ENCODE assay signal across 21 cellular contexts in genomic region chr7:82010416-82010815, GRCh38.
DNase-seq lines count a peak whose midpoint lies in the region; ATAC-seq and TF ChIP-seq lines count a peak whose summit lies in the region.
"Had no signal": no experiment of that assay in that cellular context is flagged by ENCODE, and none has a peak within 500 bp of the region (broad histone marks: within the 10 kb centered on the region; RNA-seq: fewer than 3 reads in every experiment).

No MANE protein-coding gene starts in this region.

- TF ChIP-seq RAD21 in IMR-90 (IDR thresholded peaks at IDR 0.05; ENCODE audit: low read length) = no peak

- H2BK12ac ChIP-seq in mesenchymal stem cell (ENCODE audit: low read length in 2 of 2) = no peak overlapping the region

- H2BK5ac ChIP-seq in IMR-90 (ENCODE audit: low read depth, low read length, poor library complexity, severe bottlenecking) (peak overlapping the region; percentile 20), mesenchymal stem cell (ENCODE audit: low read depth, low read length, poor library complexity, severe bottlenecking) (no peak overlapping the region)

- H3K18ac ChIP-seq in IMR-90 (ENCODE audit: low read depth, low read length) (no peak overlapping the region), mesenchymal stem cell (ENCODE audit: low read depth in 1 of 2, low read length in 2 of 2) (no peak overlapping the region)

- H3K9me3 ChIP-seq in IMR-90 (ENCODE audit: control insufficient read depth, insufficient read depth, low read length) (no peaks in the 10 kb centered on the region), mesenchymal stem cell (ENCODE audit: control insufficient read depth, low read length) (no peaks in the 10 kb centered on the region)
- H3K9me3 ChIP-seq: A549; BE2C; BLaER1 treated with 17β-estradiol and CSF1 and Interleukin-3, amounts not matched to agents 10 nM and 100 nM; HAP-1 had no signal

- ATAC-seq in IMR-90 (ENCODE audit: low read depth) = no peak
- peak; percentile 37 for ATAC-seq in left lobe of liver
- ATAC-seq in HG03469 (IDR thresholded peaks at IDR 0.05; ENCODE audit: unreplicated experiment) = no peak
- ATAC-seq in HG03354 (IDR thresholded peaks at IDR 0.05; ENCODE audit: poor library complexity, severe bottlenecking, unreplicated experiment) = no peak
- ATAC-seq: A549, GM23338 had no signal

- no peak for TF ChIP-seq CTCF in IMR-90 (conservative IDR thresholded peaks at IDR 0.05; ENCODE audit: low read depth, low read length)

- no peak overlapping the region for H3K9ac ChIP-seq in IMR-90 (ENCODE audit: low read depth, low read length)
- H3K9ac ChIP-seq in mesenchymal stem cell (ENCODE audit: low read length) = no peak overlapping the region
- H3K9ac ChIP-seq: BLaER1 treated with 17β-estradiol and CSF1 and Interleukin-3, amounts not matched to agents 10 nM and 100 nM had no signal

- H4K5ac ChIP-seq in IMR-90 (ENCODE audit: low read depth, low read length) = no peak overlapping the region

- H2AFZ ChIP-seq in IMR-90 (replicated peaks; ENCODE audit: low read length, poor library complexity) (no peak overlapping the region), mesenchymal stem cell (ENCODE audit: low read depth, low read length) (no peak overlapping the region)
- H2AFZ ChIP-seq: GM23338 had no signal

- H4K20me1 ChIP-seq in IMR-90 (ENCODE audit: insufficient read depth, low read length) = no peaks in the 10 kb centered on the region
- H4K20me1 ChIP-seq: BLaER1 treated with 17β-estradiol and CSF1 and Interleukin-3, amounts not matched to agents 10 nM and 100 nM had no signal

- peak; percentile 6 for DNase-seq in IMR-90
- DNase-seq in left lobe of liver (ENCODE audit: low spot score) = no peak
- DNase-seq in mesenchymal stem cell = peak; percentile 81
- no peak for DNase-seq in activated T-cell treated with anti-CD3 and anti-CD28 coated beads for 4 hours
- DNase-seq: 8988T; ACHN; AML-193; BE2C; CD4-positive, alpha-beta T cell; CD8-positive, alpha-beta memory T cell; DMS 273 treated with DMSO at 0.1 percent for 48 hours; DMS79; EL; GDM1; HFFc6 had no signal

- no peaks in the 10 kb centered on the region; the same call in 1 of the 2 replicates for H3K9me1 ChIP-seq in IMR-90 (ENCODE audit: insufficient read depth, low read length)

- H3K27me3 ChIP-seq in IMR-90 (ENCODE audit: control insufficient read depth, insufficient read depth, low read length) = no peaks in the 10 kb centered on the region
- H3K27me3 ChIP-seq in mesenchymal stem cell (ENCODE audit: control insufficient read depth in 1 of 2, insufficient read depth in 1 of 2, low read length in 2 of 2) = no peaks in the 10 kb centered on the region
- H3K27me3 ChIP-seq: BE2C; BLaER1 treated with 17β-estradiol and CSF1 and Interleukin-3, amounts not matched to agents 10 nM and 100 nM had no signal

- no CpG with 5 or more reads among the region's 1 CpG for WGBS in IMR-90 (ENCODE audit: extremely low coverage in 2 of 2, insufficient read length in 1 of 2), 2 experiments
- no CpG with 5 or more reads among the region's 1 CpG for WGBS in mesenchymal stem cell

- H2AK5ac ChIP-seq in IMR-90 (ENCODE audit: low read depth, low read length) (no peak overlapping the region), mesenchymal stem cell (ENCODE audit: low read length, severe bottlenecking) (no peak overlapping the region)

- no peak overlapping the region for H2BK20ac ChIP-seq in IMR-90 (ENCODE audit: low read depth, low read length)

- H2BK15ac ChIP-seq in IMR-90 (ENCODE audit: low read depth, low read length) (no peak overlapping the region), mesenchymal stem cell (ENCODE audit: low read depth, poor library complexity, severe bottlenecking) (no peak overlapping the region)

- in situ Hi-C loops in IMR-90 (cut with MboI; ENCODE audit: low sequenced_read_pairs) = no loop called here

- POLR2A ChIA-PET in IMR-90 (lab: Charles Lee; ENCODE audit: unreplicated experiment) = no interaction called here

- H3K36me3 ChIP-seq in IMR-90 (ENCODE audit: control insufficient read depth, insufficient read depth, low read length) (peaks cover 2% of the 10 kb centered on the region; the same call in 1 of the 2 replicates), mesenchymal stem cell (ENCODE audit: control insufficient read depth in 1 of 2, insufficient read depth in 2 of 2, low read depth in 1 of 2, low read length in 2 of 2) (peaks cover 0 to 13% of the 10 kb centered on the region in 2 experiments)
- H3K36me3 ChIP-seq: BLaER1 treated with 17β-estradiol and CSF1 and Interleukin-3, amounts not matched to agents 10 nM and 100 nM; HAP-1 had no signal

- no peak overlapping the region; the same call in 1 of the 2 replicates for H3K4me2 ChIP-seq in IMR-90 (ENCODE audit: low read depth, low read length)
- no peak overlapping the region for H3K4me2 ChIP-seq in mesenchymal stem cell (ENCODE audit: low read length, poor library complexity, severe bottlenecking)
- H3K4me2 ChIP-seq: A549; BLaER1 treated with 17β-estradiol and CSF1 and Interleukin-3, amounts not matched to agents 10 nM and 100 nM; GM23338 had no signal

- H3K4ac ChIP-seq in IMR-90 (ENCODE audit: low read depth, low read length) (no peak overlapping the region), mesenchymal stem cell (ENCODE audit: low read depth in 1 of 2, low read length in 2 of 2) (no peak overlapping the region)

- dilution Hi-C loops in IMR-90 (cut with HindIII; ENCODE audit: low sequenced_read_pairs, unreplicated experiment) = no loop called here

- H3K4me3 ChIP-seq in IMR-90 (ENCODE audit: insufficient read depth, low read depth, low read length) (no peak overlapping the region), mesenchymal stem cell (ENCODE audit: insufficient read depth in 1 of 2, low read depth in 1 of 2, low read length in 2 of 2) (no peak overlapping the region)
- H3K4me3 ChIP-seq: A549; BLaER1 treated with 17β-estradiol and CSF1 and Interleukin-3, amounts not matched to agents 10 nM and 100 nM; GM23338; HAP-1 had no signal

- no peaks in the 10 kb centered on the region for H3K4me1 ChIP-seq in IMR-90 (ENCODE audit: control insufficient read depth, insufficient read depth, low read length)
- no peaks in the 10 kb centered on the region for H3K4me1 ChIP-seq in mesenchymal stem cell (ENCODE audit: control insufficient read depth, insufficient read depth, low read depth, low read length)
- H3K4me1 ChIP-seq: BLaER1 treated with 17β-estradiol and CSF1 and Interleukin-3, amounts not matched to agents 10 nM and 100 nM; HAP-1 had no signal

- H2AK9ac ChIP-seq in IMR-90 (replicated peaks; ENCODE audit: low read depth, low read length, poor library complexity) = no peak overlapping the region

- H3K14ac ChIP-seq in IMR-90 (replicated peaks; ENCODE audit: low read depth, low read length) (peak overlapping the region; percentile 63; the same call in 1 of the 2 replicates), mesenchymal stem cell (ENCODE audit: low read length in 2 of 2) (no peak overlapping the region)

- H3K27ac ChIP-seq in IMR-90 (ENCODE audit: insufficient read depth, low read length) (no peak overlapping the region), mesenchymal stem cell (ENCODE audit: low read length, poor library complexity, severe bottlenecking) (no peak overlapping the region)
- H3K27ac ChIP-seq: A549; BLaER1 treated with 17β-estradiol and CSF1 and Interleukin-3, amounts not matched to agents 10 nM and 100 nM had no signal

- no peak for TF ChIP-seq POLR2A in IMR-90 (IDR thresholded peaks at IDR 0.05; ENCODE audit: low read depth, low read length)

- H4K91ac ChIP-seq in IMR-90 (ENCODE audit: insufficient read depth, low read depth, low read length) (no peak overlapping the region), mesenchymal stem cell (ENCODE audit: low read length) (no peak overlapping the region)

- H3K56ac ChIP-seq in IMR-90 (ENCODE audit: extremely low read depth, insufficient read depth, low read length) = no peak overlapping the region

- H4K8ac ChIP-seq in IMR-90 (ENCODE audit: low read depth in 2 of 2, low read length in 2 of 2) (no peak overlapping the region), mesenchymal stem cell (ENCODE audit: low read length) (no peak overlapping the region)

- H3K79me1 ChIP-seq in IMR-90 (ENCODE audit: low read depth in 1 of 2, low read length in 2 of 2) (no peaks in the 10 kb centered on the region), mesenchymal stem cell (replicated peaks; ENCODE audit: low read length, poor library complexity, severe bottlenecking) (no peaks in the 10 kb centered on the region)

- CTCF ChIA-PET in IMR-90 (lab: Yijun Ruan, JAX) = no interaction called here

- no peak overlapping the region for H3K23ac ChIP-seq in IMR-90 (ENCODE audit: low read depth, low read length)
- H3K23ac ChIP-seq in mesenchymal stem cell (ENCODE audit: low read length in 2 of 2) = no peak overlapping the region

- intact Hi-C loops in IMR-90 (cut with micrococcal nuclease) = no loop called here

- no TSS peak for BruUV-seq in IMR-90 (replicated peaks; lab: Mats Ljungman, UMichigan)

- H2BK120ac ChIP-seq in IMR-90 (ENCODE audit: low read depth, low read length) (no peak overlapping the region), mesenchymal stem cell (ENCODE audit: low read depth, low read length) (no peak overlapping the region)

TF ChIP-seq in IMR-90, 13 proteins besides CTCF, POLR2A, EP300 and RAD21:
- TF ChIP-seq SMC3 (IDR thresholded peaks at IDR 0.05; ENCODE audit: low read depth, low read length) (no peak), CEBPB (IDR thresholded peaks at IDR 0.05; ENCODE audit: low read depth, low read length) (no peak)

Comparison
In these comparisons a context has a peak if more than half of its experiments do, and no peak if none do; other contexts are left out.
1. DNase-seq: peak in IMR-90 (single experiment) and mesenchymal stem cell (single experiment); none in left lobe of liver (single experiment) and activated T-cell treated with anti-CD3 and anti-CD28 coated beads for 4 hours (single experiment).